18 cellular contexts compared by ENCODE assay signal in the genomic region with DNA sequence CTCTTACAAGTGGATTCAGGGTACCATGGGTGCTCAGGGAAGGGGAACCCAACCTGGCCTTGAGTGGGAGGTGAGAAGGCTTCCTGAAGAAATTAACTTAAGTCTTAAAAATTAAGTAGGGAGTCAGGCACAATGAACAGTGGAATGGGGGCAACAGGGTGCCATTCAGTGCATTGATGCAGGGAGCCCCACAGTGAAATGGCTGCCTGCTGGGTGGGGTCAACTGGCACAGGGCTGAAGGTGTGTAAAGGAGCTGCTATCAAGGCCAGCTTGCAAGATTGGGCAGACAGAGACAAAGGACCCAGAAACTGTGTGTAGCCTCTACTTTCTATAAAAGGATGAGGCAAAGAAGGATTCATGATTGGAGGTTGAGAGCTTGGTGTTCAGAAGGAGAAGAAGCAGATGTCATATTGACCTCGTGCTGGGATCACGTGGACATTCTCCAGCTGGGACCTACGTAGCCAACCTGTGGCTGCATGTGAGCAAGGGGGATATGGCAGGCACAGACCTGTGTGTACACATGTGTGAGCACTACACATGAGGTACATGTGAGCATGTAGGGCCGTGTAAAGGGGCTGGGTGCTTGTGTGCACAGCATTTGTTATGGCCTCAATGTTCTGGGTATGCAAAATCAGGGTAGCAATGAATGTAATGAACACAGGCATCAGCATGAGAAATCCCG.
DNase-seq lines count a peak whose midpoint lies in the region; ATAC-seq and TF ChIP-seq lines count a peak whose summit lies in the region.
"Had no signal": no experiment of that assay in that cellular context is flagged by ENCODE, and none has a peak within 500 bp of the region (broad histone marks: within the 10 kb centered on the region; RNA-seq: fewer than 3 reads in every experiment).

No MANE protein-coding gene starts in this region.

- DNase-seq in activated CD8-positive, alpha-beta memory T cell treated with anti-CD3 and anti-CD28 coated beads, Interleukin-2, amount 50 U/mL, for 48 hours = peak; percentile 29
- DNase-seq in activated CD8-positive, alpha-beta memory T cell treated with anti-CD3 and anti-CD28 coated beads for 24 hours = no peak
- DNase-seq in chondrocyte (ENCODE audit: low spot score) (peak; percentile 20), left lobe of liver (ENCODE audit: low spot score) (peak; percentile 30), GM23338 (ENCODE audit: low spot score) (no peak), hypothalamus (lab: John Stamatoyannopoulos, UW) (no peak), NCI-H146 treated with DMSO at 0.1 percent for 48 hours (lab: John Stamatoyannopoulos, UW; ENCODE audit: unreplicated experiment) (no peak)
- DNase-seq: 8988T; CD4-positive, alpha-beta memory T cell; DND-41; NCI-H1436; NCI-H2081; NCI-H510A; NCI-H774; PC-9 had no signal

- H3K27ac ChIP-seq in temporal lobe (ENCODE audit: low read depth, low read length) = peak overlapping the region; percentile 76
- no peak overlapping the region for H3K27ac ChIP-seq in GM23338 (ENCODE audit: low read depth)
- H3K27ac ChIP-seq: KMS-11, PC-9 had no signal

- H4K20me1 ChIP-seq in GM23338 (replicated peaks; ENCODE audit: insufficient read depth) = no peaks in the 10 kb centered on the region

- no peak overlapping the region for H2AFZ ChIP-seq in GM23338
- H2AFZ ChIP-seq: PC-9 had no signal

- H3K27ac Mint-ChIP-seq in chondrocyte (ENCODE audit: unreplicated experiment) (no peak overlapping the region), GM23338 (no peak overlapping the region)
- H3K27ac Mint-ChIP-seq: CD4-positive, alpha-beta memory T cell had no signal

- no peaks in the 10 kb centered on the region for H3K27me3 ChIP-seq in GM23338 (ENCODE audit: insufficient read depth)

- no peak overlapping the region for H3K4me3 Mint-ChIP-seq in chondrocyte (ENCODE audit: unreplicated experiment)
- H3K4me3 Mint-ChIP-seq in GM23338 = no peak overlapping the region
- H3K4me3 Mint-ChIP-seq: CD4-positive, alpha-beta memory T cell had no signal

- no peaks in the 10 kb centered on the region for H3K4me1 ChIP-seq in GM23338 (ENCODE audit: insufficient read depth)

- no peaks in the 10 kb centered on the region for H3K79me2 ChIP-seq in GM23338 (replicated peaks; ENCODE audit: insufficient read depth)

- no peak overlapping the region for H3K4me3 ChIP-seq in GM23338
- H3K4me3 ChIP-seq: PC-9 had no signal

- no peaks in the 10 kb centered on the region for H3K36me3 Mint-ChIP-seq in chondrocyte (ENCODE audit: low read depth)
- H3K36me3 Mint-ChIP-seq in GM23338 (ENCODE audit: low read depth) = no peaks in the 10 kb centered on the region; the same call in 2 of the 3 replicates
- H3K36me3 Mint-ChIP-seq: CD4-positive, alpha-beta memory T cell had no signal

- no peaks in the 10 kb centered on the region for H3K36me3 ChIP-seq in GM23338 (ENCODE audit: insufficient read depth)

- H3K4me1 Mint-ChIP-seq in chondrocyte (ENCODE audit: low read depth) (peaks cover 11% of the 10 kb centered on the region), GM23338 (peaks cover 9% of the 10 kb centered on the region)
- H3K4me1 Mint-ChIP-seq: CD4-positive, alpha-beta memory T cell had no signal

- TF ChIP-seq CTCF in chondrocyte (IDR thresholded peaks at IDR 0.05) (no peak), GM23338 (conservative IDR thresholded peaks at IDR 0.05; ENCODE audit: low read depth in 2 of 2) (no peak)

- H3K9me3 Mint-ChIP-seq in chondrocyte (ENCODE audit: low read depth) = no peaks in the 10 kb centered on the region
- H3K9me3 Mint-ChIP-seq in GM23338 = no peaks in the 10 kb centered on the region
- H3K9me3 Mint-ChIP-seq: CD4-positive, alpha-beta memory T cell had no signal

- no peaks in the 10 kb centered on the region for H3K9me2 ChIP-seq in GM23338 (ENCODE audit: insufficient read depth)

- no peaks in the 10 kb centered on the region for H3F3A ChIP-seq in GM23338 (replicated peaks; ENCODE audit: low read depth)

- no peaks in the 10 kb centered on the region for H3K27me3 Mint-ChIP-seq in chondrocyte (ENCODE audit: low read depth)
- H3K27me3 Mint-ChIP-seq in GM23338 (ENCODE audit: insufficient read depth, low read depth, poor library complexity) = peaks cover 5% of the 10 kb centered on the region

- H3K4me2 ChIP-seq in GM23338 = no peak overlapping the region
- H3K4me2 ChIP-seq: KMS-11, PC-9 had no signal

- ATAC-seq in left lobe of liver (no peak), GM23338 (no peak)
- ATAC-seq: HCT116 had no signal

TF ChIP-seq in GM23338, 12 proteins besides CTCF, POLR2A, EP300 and RAD21 (continues in another document):
- TF ChIP-seq STAT1 (IDR thresholded peaks at IDR 0.05; ENCODE audit: unreplicated experiment) = no peak
- TF ChIP-seq JUNB (IDR thresholded peaks at IDR 0.05; ENCODE audit: unreplicated experiment) = no peak
- TF ChIP-seq POLR2AphosphoS5 (IDR thresholded peaks at IDR 0.05; ENCODE audit: low read depth) = no peak
- TF ChIP-seq, protein P1, sequence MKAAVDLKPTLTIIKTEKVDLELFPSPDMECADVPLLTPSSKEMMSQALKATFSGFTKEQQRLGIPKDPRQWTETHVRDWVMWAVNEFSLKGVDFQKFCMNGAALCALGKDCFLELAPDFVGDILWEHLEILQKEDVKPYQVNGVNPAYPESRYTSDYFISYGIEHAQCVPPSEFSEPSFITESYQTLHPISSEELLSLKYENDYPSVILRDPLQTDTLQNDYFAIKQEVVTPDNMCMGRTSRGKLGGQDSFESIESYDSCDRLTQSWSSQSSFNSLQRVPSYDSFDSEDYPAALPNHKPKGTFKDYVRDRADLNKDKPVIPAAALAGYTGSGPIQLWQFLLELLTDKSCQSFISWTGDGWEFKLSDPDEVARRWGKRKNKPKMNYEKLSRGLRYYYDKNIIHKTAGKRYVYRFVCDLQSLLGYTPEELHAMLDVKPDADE (IDR thresholded peaks at IDR 0.05) = no peak
- TF ChIP-seq, protein P2, sequence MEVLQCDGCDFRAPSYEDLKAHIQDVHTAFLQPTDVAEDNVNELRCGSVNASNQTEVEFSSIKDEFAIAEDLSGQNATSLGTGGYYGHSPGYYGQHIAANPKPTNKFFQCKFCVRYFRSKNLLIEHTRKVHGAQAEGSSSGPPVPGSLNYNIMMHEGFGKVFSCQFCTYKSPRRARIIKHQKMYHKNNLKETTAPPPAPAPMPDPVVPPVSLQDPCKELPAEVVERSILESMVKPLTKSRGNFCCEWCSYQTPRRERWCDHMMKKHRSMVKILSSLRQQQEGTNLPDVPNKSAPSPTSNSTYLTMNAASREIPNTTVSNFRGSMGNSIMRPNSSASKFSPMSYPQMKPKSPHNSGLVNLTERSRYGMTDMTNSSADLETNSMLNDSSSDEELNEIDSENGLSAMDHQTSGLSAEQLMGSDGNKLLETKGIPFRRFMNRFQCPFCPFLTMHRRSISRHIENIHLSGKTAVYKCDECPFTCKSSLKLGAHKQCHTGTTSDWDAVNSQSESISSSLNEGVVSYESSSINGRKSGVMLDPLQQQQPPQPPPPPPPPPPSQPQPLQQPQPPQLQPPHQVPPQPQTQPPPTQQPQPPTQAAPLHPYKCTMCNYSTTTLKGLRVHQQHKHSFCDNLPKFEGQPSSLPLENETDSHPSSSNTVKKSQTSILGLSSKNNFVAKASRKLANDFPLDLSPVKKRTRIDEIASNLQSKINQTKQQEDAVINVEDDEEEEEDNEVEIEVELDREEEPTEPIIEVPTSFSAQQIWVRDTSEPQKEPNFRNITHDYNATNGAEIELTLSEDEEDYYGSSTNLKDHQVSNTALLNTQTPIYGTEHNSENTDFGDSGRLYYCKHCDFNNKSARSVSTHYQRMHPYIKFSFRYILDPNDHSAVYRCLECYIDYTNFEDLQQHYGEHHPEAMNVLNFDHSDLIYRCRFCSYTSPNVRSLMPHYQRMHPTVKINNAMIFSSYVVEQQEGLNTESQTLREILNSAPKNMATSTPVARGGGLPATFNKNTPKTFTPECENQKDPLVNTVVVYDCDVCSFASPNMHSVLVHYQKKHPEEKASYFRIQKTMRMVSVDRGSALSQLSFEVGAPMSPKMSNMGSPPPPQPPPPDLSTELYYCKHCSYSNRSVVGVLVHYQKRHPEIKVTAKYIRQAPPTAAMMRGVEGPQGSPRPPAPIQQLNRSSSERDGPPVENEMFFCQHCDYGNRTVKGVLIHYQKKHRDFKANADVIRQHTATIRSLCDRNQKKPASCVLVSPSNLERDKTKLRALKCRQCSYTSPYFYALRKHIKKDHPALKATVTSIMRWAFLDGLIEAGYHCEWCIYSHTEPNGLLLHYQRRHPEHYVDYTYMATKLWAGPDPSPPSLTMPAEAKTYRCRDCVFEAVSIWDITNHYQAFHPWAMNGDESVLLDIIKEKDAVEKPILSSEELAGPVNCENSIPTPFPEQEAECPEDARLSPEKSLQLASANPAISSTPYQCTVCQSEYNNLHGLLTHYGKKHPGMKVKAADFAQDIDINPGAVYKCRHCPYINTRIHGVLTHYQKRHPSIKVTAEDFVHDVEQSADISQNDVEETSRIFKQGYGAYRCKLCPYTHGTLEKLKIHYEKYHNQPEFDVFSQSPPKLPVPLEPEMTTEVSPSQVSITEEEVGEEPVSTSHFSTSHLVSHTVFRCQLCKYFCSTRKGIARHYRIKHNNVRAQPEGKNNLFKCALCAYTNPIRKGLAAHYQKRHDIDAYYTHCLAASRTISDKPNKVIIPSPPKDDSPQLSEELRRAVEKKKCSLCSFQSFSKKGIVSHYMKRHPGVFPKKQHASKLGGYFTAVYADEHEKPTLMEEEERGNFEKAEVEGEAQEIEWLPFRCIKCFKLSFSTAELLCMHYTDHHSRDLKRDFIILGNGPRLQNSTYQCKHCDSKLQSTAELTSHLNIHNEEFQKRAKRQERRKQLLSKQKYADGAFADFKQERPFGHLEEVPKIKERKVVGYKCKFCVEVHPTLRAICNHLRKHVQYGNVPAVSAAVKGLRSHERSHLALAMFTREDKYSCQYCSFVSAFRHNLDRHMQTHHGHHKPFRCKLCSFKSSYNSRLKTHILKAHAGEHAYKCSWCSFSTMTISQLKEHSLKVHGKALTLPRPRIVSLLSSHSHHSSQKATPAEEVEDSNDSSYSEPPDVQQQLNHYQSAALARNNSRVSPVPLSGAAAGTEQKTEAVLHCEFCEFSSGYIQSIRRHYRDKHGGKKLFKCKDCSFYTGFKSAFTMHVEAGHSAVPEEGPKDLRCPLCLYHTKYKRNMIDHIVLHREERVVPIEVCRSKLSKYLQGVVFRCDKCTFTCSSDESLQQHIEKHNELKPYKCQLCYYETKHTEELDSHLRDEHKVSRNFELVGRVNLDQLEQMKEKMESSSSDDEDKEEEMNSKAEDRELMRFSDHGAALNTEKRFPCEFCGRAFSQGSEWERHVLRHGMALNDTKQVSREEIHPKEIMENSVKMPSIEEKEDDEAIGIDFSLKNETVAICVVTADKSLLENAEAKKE (CRISPR knock-in tag; IDR thresholded peaks at IDR 0.05) = no peak
- TF ChIP-seq NANOG (IDR thresholded peaks at IDR 0.05; ENCODE audit: borderline replicate concordance) = no peak
- TF ChIP-seq EZH2 (IDR thresholded peaks at IDR 0.05; ENCODE audit: low read depth, unreplicated experiment) = no peak
- no peak for TF ChIP-seq ZNF331 (CRISPR knock-in tag; IDR thresholded peaks at IDR 0.05; ENCODE audit: low read depth)
- no peak for TF ChIP-seq EZH2phosphoT487 (IDR thresholded peaks at IDR 0.05; ENCODE audit: unreplicated experiment)
- no peak for TF ChIP-seq ZNF114 (CRISPR knock-in tag; IDR thresholded peaks at IDR 0.05)

Comparison
In these comparisons a context has a peak if more than half of its experiments do, and no peak if none do; other contexts are left out.
1. DNase-seq: peak in activated CD8-positive, alpha-beta memory T cell treated with anti-CD3 and anti-CD28 coated beads, Interleukin-2, amount 50 U/mL, for 48 hours (single experiment), chondrocyte (single experiment) and left lobe of liver (single experiment); none in activated CD8-positive, alpha-beta memory T cell treated with anti-CD3 and anti-CD28 coated beads for 24 hours (single experiment), GM23338 (single experiment), hypothalamus (0 of 51) and NCI-H146 treated with DMSO at 0.1 percent for 48 hours (single experiment).